Comparison of ENCODE assay signal across 17 cellular contexts in the genomic region with DNA sequence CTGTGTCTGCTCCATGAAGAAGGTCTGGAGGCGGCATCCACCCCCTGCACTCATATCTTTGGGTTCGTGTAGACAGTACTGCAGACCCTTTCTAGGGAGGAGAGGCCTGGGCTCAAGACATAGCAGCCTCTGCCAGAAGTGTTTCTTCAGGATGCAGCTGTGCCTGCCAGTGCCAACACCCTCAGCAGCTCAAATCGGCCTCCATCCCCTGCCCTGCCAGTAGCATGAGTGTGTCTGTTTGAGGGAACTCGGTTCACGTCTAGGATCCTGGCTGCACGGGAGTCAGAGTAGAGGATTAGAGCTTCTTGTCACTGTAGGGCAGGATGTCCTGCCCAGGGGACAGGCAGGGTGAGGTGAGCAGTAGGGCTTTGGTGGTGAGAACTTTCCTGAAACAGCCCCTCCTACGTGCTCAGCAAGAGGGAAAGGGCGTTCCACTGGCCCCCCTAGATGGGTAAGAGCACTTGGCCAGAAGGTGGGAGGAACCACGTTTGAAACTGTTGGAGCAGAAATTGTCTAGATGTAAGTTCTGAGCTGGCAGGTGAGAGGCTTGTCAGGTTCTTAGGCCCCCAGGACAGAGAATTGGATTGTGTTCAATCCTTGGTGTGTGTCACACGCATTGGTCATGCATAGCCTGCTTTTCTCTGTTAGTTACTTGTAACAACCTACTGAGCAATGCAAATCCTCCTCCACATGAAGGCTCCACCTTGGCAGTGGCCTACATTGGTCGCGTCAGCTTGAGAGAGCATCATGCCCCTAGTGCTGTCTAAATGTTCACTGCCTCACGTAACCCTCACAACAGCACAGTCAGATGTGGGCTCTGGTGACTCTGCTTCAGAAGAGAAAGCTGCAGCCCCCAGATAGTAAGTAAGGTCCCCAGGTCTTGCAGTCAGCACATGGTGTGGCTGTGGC. TPM values are rescaled to one million over a fixed set of nuclear protein-coding genes. Genes with fewer than 3 reads are reported as not detected.
DNase-seq lines count a peak whose midpoint lies in the region; ATAC-seq and TF ChIP-seq lines count a peak whose summit lies in the region.
"Had no signal": no experiment of that assay in that cellular context is flagged by ENCODE, and none has a peak within 500 bp of the region (broad histone marks: within the 10 kb centered on the region; RNA-seq: fewer than 3 reads in every experiment).

No MANE protein-coding gene starts in this region.

- H3K36me3 ChIP-seq in testis (ENCODE audit: low read depth, missing control alignments) (no peaks in the 10 kb centered on the region), Caco-2 (ENCODE audit: control insufficient read depth, insufficient read depth, low read length) (no peaks in the 10 kb centered on the region; the same call in 1 of the 2 replicates)

- H3K27me3 Mint-ChIP-seq in activated naive CD4-positive, alpha-beta T cell treated with anti-CD3 and anti-CD28 coated beads for 36 hours (ENCODE audit: low read depth): no peaks in the 10 kb centered on the region
- H3K27me3 Mint-ChIP-seq in activated CD8-positive, alpha-beta T cell treated with anti-CD3 and anti-CD28 coated beads for 36 hours: no peaks in the 10 kb centered on the region
- peaks cover 0 to 4% (median 1%) of the 10 kb centered on the region in 3 donors for H3K27me3 Mint-ChIP-seq in immature natural killer cell (ENCODE audit: low read depth in 3 of 3)
- no peaks in the 10 kb centered on the region for H3K27me3 Mint-ChIP-seq in Caco-2 (ENCODE audit: insufficient read depth, unreplicated experiment)
- no peaks in the 10 kb centered on the region for H3K27me3 Mint-ChIP-seq in chondrocyte (ENCODE audit: low read depth)

- intact Hi-C loops in activated naive CD4-positive, alpha-beta T cell treated with anti-CD3 and anti-CD28 coated beads for 36 hours (cut with micrococcal nuclease): no loop called here
- intact Hi-C loops in activated CD8-positive, alpha-beta T cell treated with anti-CD3 and anti-CD28 coated beads for 36 hours (cut with micrococcal nuclease): no loop called here
- intact Hi-C loops in testis (cut with DNase I; ENCODE audit: low total_unique reads): no loop called here
- intact Hi-C loops in Caco-2 (cut with micrococcal nuclease; ENCODE audit: unreplicated experiment): no loop called here

- peaks cover 43% of the 10 kb centered on the region for H3K36me3 Mint-ChIP-seq in activated naive CD4-positive, alpha-beta T cell treated with anti-CD3 and anti-CD28 coated beads for 36 hours (ENCODE audit: low read depth)
- H3K36me3 Mint-ChIP-seq in activated CD8-positive, alpha-beta T cell treated with anti-CD3 and anti-CD28 coated beads for 36 hours (ENCODE audit: low read depth): peaks cover 53% of the 10 kb centered on the region
- H3K36me3 Mint-ChIP-seq in immature natural killer cell: peaks cover 0 to 31% (median 0%) of the 10 kb centered on the region in 3 donors
- peaks cover 82% of the 10 kb centered on the region for H3K36me3 Mint-ChIP-seq in Caco-2 (ENCODE audit: insufficient read depth, unreplicated experiment)
- peaks cover 21% of the 10 kb centered on the region for H3K36me3 Mint-ChIP-seq in chondrocyte (ENCODE audit: low read depth)

- H3K9me3 Mint-ChIP-seq in activated naive CD4-positive, alpha-beta T cell treated with anti-CD3 and anti-CD28 coated beads for 36 hours: no peaks in the 10 kb centered on the region
- H3K9me3 Mint-ChIP-seq in activated CD8-positive, alpha-beta T cell treated with anti-CD3 and anti-CD28 coated beads for 36 hours: no peaks in the 10 kb centered on the region
- H3K9me3 Mint-ChIP-seq in immature natural killer cell (no peaks in the 10 kb centered on the region), Caco-2 (ENCODE audit: unreplicated experiment) (no peaks in the 10 kb centered on the region), chondrocyte (ENCODE audit: low read depth) (no peaks in the 10 kb centered on the region)

- H3K27me3 ChIP-seq in testis (no peaks in the 10 kb centered on the region), Caco-2 (replicated peaks; ENCODE audit: control insufficient read depth, insufficient read depth, low read length) (no peaks in the 10 kb centered on the region)
- H3K27me3 ChIP-seq: stomach had no signal

- TF ChIP-seq CTCF in activated CD8-positive, alpha-beta T cell treated with anti-CD3 and anti-CD28 coated beads for 36 hours (IDR thresholded peaks at IDR 0.05): no peak
- no peak for TF ChIP-seq CTCF in testis (IDR thresholded peaks at IDR 0.05)
- TF ChIP-seq CTCF in Caco-2 (IDR thresholded peaks at IDR 0.05; ENCODE audit: insufficient read depth in 1 of 2, low read depth in 1 of 2, low read length in 1 of 2, severe bottlenecking in 1 of 2, unreplicated experiment in 1 of 2): no peak
- TF ChIP-seq CTCF in chondrocyte (IDR thresholded peaks at IDR 0.05): no peak

- peak overlapping the region; percentile 41 for H3K27ac Mint-ChIP-seq in activated naive CD4-positive, alpha-beta T cell treated with anti-CD3 and anti-CD28 coated beads for 36 hours
- peak overlapping the region; percentile 50 for H3K27ac Mint-ChIP-seq in activated CD8-positive, alpha-beta T cell treated with anti-CD3 and anti-CD28 coated beads for 36 hours
- H3K27ac Mint-ChIP-seq in immature natural killer cell (peak overlapping the region; percentile 44 to 86 (median 68)), Caco-2 (ENCODE audit: unreplicated experiment) (no peak overlapping the region), chondrocyte (ENCODE audit: unreplicated experiment) (no peak overlapping the region)

- no peak for TF ChIP-seq POLR2A in testis (IDR thresholded peaks at IDR 0.05)

- WGBS in testis, 2 donors: 69 to 85% methylated on average over 13 of the region's 13 CpGs

- H3K4me1 ChIP-seq in testis (peaks cover 14% of the 10 kb centered on the region), Caco-2 (no peaks in the 10 kb centered on the region)

- no peak overlapping the region for H3K4me3 Mint-ChIP-seq in activated naive CD4-positive, alpha-beta T cell treated with anti-CD3 and anti-CD28 coated beads for 36 hours
- H3K4me3 Mint-ChIP-seq in activated CD8-positive, alpha-beta T cell treated with anti-CD3 and anti-CD28 coated beads for 36 hours: no peak overlapping the region
- H3K4me3 Mint-ChIP-seq in immature natural killer cell: peak overlapping the region in 1 of 5 donors; percentile 24
- H3K4me3 Mint-ChIP-seq in Caco-2 (ENCODE audit: unreplicated experiment): no peak overlapping the region
- no peak overlapping the region for H3K4me3 Mint-ChIP-seq in chondrocyte (ENCODE audit: unreplicated experiment)

- no peaks in the 10 kb centered on the region for H3K9me3 ChIP-seq in testis
- no peaks in the 10 kb centered on the region for H3K9me3 ChIP-seq in Caco-2
- H3K9me3 ChIP-seq: stomach had no signal

- POLR2A ChIA-PET in activated CD8-positive, alpha-beta T cell treated with anti-CD3 and anti-CD28 coated beads for 36 hours (lab: Charles Lee): interaction anchor here (0.7 to 1.6 kb wide), 4 partner anchors 9 to 220 kb away, joined by 3 to 6 read pairs (median 3); no protein-coding TSS in a partner anchor
- POLR2A ChIA-PET in Caco-2 (lab: Charles Lee): no interaction called here

- no peak overlapping the region for H3K4me3 ChIP-seq in testis
- no peak overlapping the region for H3K4me3 ChIP-seq in Caco-2 (ENCODE audit: low read depth, low read length)
- H3K4me3 ChIP-seq: stomach had no signal

- H3K4me1 Mint-ChIP-seq in activated naive CD4-positive, alpha-beta T cell treated with anti-CD3 and anti-CD28 coated beads for 36 hours (ENCODE audit: low read depth): peaks cover 2% of the 10 kb centered on the region
- peaks cover 12% of the 10 kb centered on the region for H3K4me1 Mint-ChIP-seq in activated CD8-positive, alpha-beta T cell treated with anti-CD3 and anti-CD28 coated beads for 36 hours (ENCODE audit: low read depth)
- H3K4me1 Mint-ChIP-seq in immature natural killer cell (peaks cover 16 to 39% of the 10 kb centered on the region in 2 donors), Caco-2 (ENCODE audit: low read depth, unreplicated experiment) (no peaks in the 10 kb centered on the region), chondrocyte (ENCODE audit: low read depth) (no peaks in the 10 kb centered on the region)

- BruUV-seq in Caco-2 (replicated peaks; lab: Mats Ljungman, UMichigan): no TSS peak

- DNase-seq in activated naive CD4-positive, alpha-beta T cell treated with anti-CD3 and anti-CD28 coated beads for 36 hours: no peak
- no peak for DNase-seq in activated naive CD4-positive, alpha-beta T cell treated with anti-CD3 and anti-CD28 coated beads, Interleukin-2, amount 50 U/mL, for 16 hours
- no peak for DNase-seq in activated CD8-positive, alpha-beta T cell treated with anti-CD3 and anti-CD28 coated beads for 36 hours
- DNase-seq in immature natural killer cell (no peak), testis (peak; percentile 42), Caco-2 (no peak), chondrocyte (ENCODE audit: low spot score) (no peak)
- DNase-seq in activated effector memory CD4-positive, alpha-beta T cell treated with Interleukin-2 at 50 U/mL for 16 hours: no peak
- DNase-seq: effector CD8-positive, alpha-beta T cell; KG1; kidney glomerular epithelial cell; mesenchymal stem cell; NCI-H2081 treated with DMSO at 0.1 percent for 48 hours; NCI-H510A treated with DMSO at 0.1 percent for 48 hours; Right ventricle myocardium superior; stomach; T-helper 1 cell had no signal

- ATAC-seq in activated CD8-positive, alpha-beta T cell treated with anti-CD3 and anti-CD28 coated beads for 36 hours: peak; percentile 23

- CTCF ChIA-PET in activated naive CD4-positive, alpha-beta T cell treated with anti-CD3 and anti-CD28 coated beads for 36 hours (lab: Charles Lee): no interaction called here
- CTCF ChIA-PET in activated CD8-positive, alpha-beta T cell treated with anti-CD3 and anti-CD28 coated beads for 36 hours (lab: Charles Lee): interaction anchor here (0.5 kb wide), 1 partner anchor 123 kb away, joined by 3 read pairs; no protein-coding TSS in a partner anchor
- CTCF ChIA-PET in Caco-2 (lab: Charles Lee): no interaction called here

- H3K27ac ChIP-seq in testis: no peak overlapping the region
- H3K27ac ChIP-seq: stomach had no signal

RNA-seq across cellular contexts. Expression of a gene that starts 25.8 kb away (rescaled TPM):
- total RNA-seq in activated naive CD4-positive, alpha-beta T cell treated with anti-CD3 and anti-CD28 coated beads for 36 hours: 10 to 100 TPM; 20.1 to 20.4 TPM
- total RNA-seq in activated CD8-positive, alpha-beta T cell treated with anti-CD3 and anti-CD28 coated beads for 36 hours: 10 to 100 TPM; 22.4 to 22.9 TPM
- polyA plus RNA-seq in immature natural killer cell (1 to 10 TPM in 1 of 3 donors, under 1 TPM in 2; 0.03 to 4.8 (median 0.94) TPM), testis (ENCODE audit: insufficient read depth, low read depth, low replicate concordance) (50.4 TPM)
- total RNA-seq in testis (10 to 100 TPM; 78.7 to 92.4 TPM), Caco-2 (2022) (28.7 and 31.2 TPM in 2 replicates), chondrocyte (24.9 to 28.1 TPM (median 26.7 TPM) in 3 replicates)

RNA-seq across cellular contexts. Expression of a gene that starts 41.7 kb away (rescaled TPM):
- total RNA-seq in activated naive CD4-positive, alpha-beta T cell treated with anti-CD3 and anti-CD28 coated beads for 36 hours: 10 to 100 TPM; 69.2 to 73.1 TPM
- 10 to 100 TPM; 94.6 to 96.2 TPM for total RNA-seq in activated CD8-positive, alpha-beta T cell treated with anti-CD3 and anti-CD28 coated beads for 36 hours
- polyA plus RNA-seq in immature natural killer cell: 100 to 1,000 TPM in 1 of 3 donors, 10 to 100 TPM in 2; 48.0 to 116 (median 48.2) TPM
- total RNA-seq in testis: 10 to 100 TPM; 61.3 to 68.3 TPM
- 69.8 TPM for polyA plus RNA-seq in testis (ENCODE audit: insufficient read depth, low read depth, low replicate concordance)
- 69.0 and 75.4 TPM in 2 replicates for total RNA-seq in Caco-2 (2022)
- total RNA-seq in chondrocyte: 53.6 to 56.3 TPM (median 54.0 TPM) in 3 replicates

Comparison
In these comparisons a context has a peak if more than half of its experiments do, and no peak if none do; other contexts are left out.
1. H3K27ac Mint-ChIP-seq: peak in activated naive CD4-positive, alpha-beta T cell treated with anti-CD3 and anti-CD28 coated beads for 36 hours (single experiment), activated CD8-positive, alpha-beta T cell treated with anti-CD3 and anti-CD28 coated beads for 36 hours (single experiment) and immature natural killer cell (6 of 6); none in Caco-2 (single experiment) and chondrocyte (single experiment).